10 cellular contexts compared by ENCODE assay signal in genomic region chr2:241865957-241866858, GRCh38. TPM values are rescaled to one million over a fixed set of nuclear protein-coding genes. Genes with fewer than 3 reads are reported as not detected.
A peak's percentile ranks its signal among the peaks of the same experiment; 100 is the strongest.
DNase-seq lines count a peak whose midpoint lies in the region; ATAC-seq and TF ChIP-seq lines count a peak whose summit lies in the region.
"Had no signal": no experiment of that assay in that cellular context is flagged by ENCODE, and none has a peak within 500 bp of the region (broad histone marks: within the 10 kb centered on the region; RNA-seq: fewer than 3 reads in every experiment).

No MANE protein-coding gene starts in this region.

- no peaks in the 10 kb centered on the region for H3K9me3 ChIP-seq in aorta (ENCODE audit: control insufficient read depth, low read length)

- ATAC-seq in activated CD8-positive, alpha-beta T cell treated with anti-CD3 and anti-CD28 coated beads for 36 hours: no peak
- ATAC-seq in HG03520 (IDR thresholded peaks at IDR 0.05; ENCODE audit: unreplicated experiment) (no peak), aorta (ENCODE audit: low FRiP score) (no peak)

- H3K4me3 Mint-ChIP-seq in activated CD8-positive, alpha-beta T cell treated with anti-CD3 and anti-CD28 coated beads for 36 hours: no peak overlapping the region
- H3K4me3 Mint-ChIP-seq in immature natural killer cell: peak overlapping the region; percentile 50 to 83 (median 60)

- H3K27ac Mint-ChIP-seq in activated CD8-positive, alpha-beta T cell treated with anti-CD3 and anti-CD28 coated beads for 36 hours: no peak overlapping the region
- peak overlapping the region; percentile 37 to 96 (median 75) for H3K27ac Mint-ChIP-seq in immature natural killer cell

- CTCF ChIA-PET in activated CD8-positive, alpha-beta T cell treated with anti-CD3 and anti-CD28 coated beads for 36 hours (lab: Charles Lee): interaction anchor here (1.8 to 3.7 kb wide), 2 partner anchors 11 to 127 kb away, joined by 5 to 62 read pairs; no protein-coding TSS in a partner anchor

- DNase-seq in AG20443 (ENCODE audit: low spot score) (peak; percentile 46), ELR (ENCODE audit: low read depth) (peak; percentile 45), immature natural killer cell (peak in 1 of 3 donors; percentile 30), aorta (no peak), OCI-M1 (lab: John Stamatoyannopoulos, UW) (no peak), NCI-H1092 (lab: John Stamatoyannopoulos, UW) (no peak)
- peak; percentile 58 for DNase-seq in activated CD8-positive, alpha-beta T cell treated with anti-CD3 and anti-CD28 coated beads for 36 hours

- peaks cover 0 to 5% of the 10 kb centered on the region in 2 donors for H3K27me3 ChIP-seq in aorta (ENCODE audit: control insufficient read depth in 1 of 2, insufficient read depth in 2 of 2, low read length in 1 of 2)

- H3K27me3 Mint-ChIP-seq in activated CD8-positive, alpha-beta T cell treated with anti-CD3 and anti-CD28 coated beads for 36 hours: peaks cover 21% of the 10 kb centered on the region
- H3K27me3 Mint-ChIP-seq in immature natural killer cell (ENCODE audit: low read depth in 3 of 3): peaks cover 9 to 46% (median 30%) of the 10 kb centered on the region in 3 donors

- H3K27ac ChIP-seq in aorta (ENCODE audit: low read depth in 1 of 2, low read length in 2 of 2): no peak overlapping the region

- no peaks in the 10 kb centered on the region for H3K36me3 ChIP-seq in aorta (ENCODE audit: control insufficient read depth in 1 of 2, insufficient read depth in 2 of 2, low read length in 1 of 2)

- peaks cover 80% of the 10 kb centered on the region for H3K4me1 Mint-ChIP-seq in activated CD8-positive, alpha-beta T cell treated with anti-CD3 and anti-CD28 coated beads for 36 hours (ENCODE audit: low read depth)
- H3K4me1 Mint-ChIP-seq in immature natural killer cell: peaks cover 74 to 78% of the 10 kb centered on the region in 2 donors

- peaks cover 10% of the 10 kb centered on the region for H3K9me3 Mint-ChIP-seq in activated CD8-positive, alpha-beta T cell treated with anti-CD3 and anti-CD28 coated beads for 36 hours
- no peaks in the 10 kb centered on the region for H3K9me3 Mint-ChIP-seq in immature natural killer cell

- H3K36me3 Mint-ChIP-seq in activated CD8-positive, alpha-beta T cell treated with anti-CD3 and anti-CD28 coated beads for 36 hours (ENCODE audit: low read depth): peaks cover 5% of the 10 kb centered on the region
- H3K36me3 Mint-ChIP-seq in immature natural killer cell: peaks cover 0 to 9% (median 4%) of the 10 kb centered on the region in 3 donors

- no peaks in the 10 kb centered on the region for H3K4me1 ChIP-seq in aorta (ENCODE audit: control insufficient read depth in 1 of 2, insufficient read depth in 2 of 2, low read length in 2 of 2)

- POLR2A ChIA-PET in activated CD8-positive, alpha-beta T cell treated with anti-CD3 and anti-CD28 coated beads for 36 hours (lab: Charles Lee): interaction anchor here (0.7 to 3.1 kb wide), 3 partner anchors 15 to 135 kb away, joined by 3 to 8 read pairs (median 3); no protein-coding TSS in a partner anchor

- 3 to 8% methylated on average over 33 to 34 of the region's 34 CpGs for WGBS in aorta, 2 donors

- no peak overlapping the region for H3K4me3 ChIP-seq in aorta (ENCODE audit: low read length in 2 of 2)

- intact Hi-C loops in activated CD8-positive, alpha-beta T cell treated with anti-CD3 and anti-CD28 coated beads for 36 hours (cut with micrococcal nuclease): loop anchor here (10.0 kb wide), 1 partner anchor 131 kb away; the partner anchor contains the start of gene D2HGDH
- intact Hi-C loops in aorta (cut with DNase I): no loop called here

- no peak for TF ChIP-seq CTCF in activated CD8-positive, alpha-beta T cell treated with anti-CD3 and anti-CD28 coated beads for 36 hours (IDR thresholded peaks at IDR 0.05)

RNA-seq across cellular contexts. Expression of gene RTP5, which starts 3.3 kb away (rescaled TPM):
- under 1 TPM; 0.22 to 0.29 TPM for total RNA-seq in activated CD8-positive, alpha-beta T cell treated with anti-CD3 and anti-CD28 coated beads for 36 hours
- not detected for polyA plus RNA-seq in immature natural killer cell
- total RNA-seq in aorta: not detected
- not detected for polyA plus RNA-seq in aorta
- total RNA-seq: NCI-H460, renal cortical epithelial cell had no signal

RNA-seq across cellular contexts. Expression of gene PDCD1, which starts 7.5 kb away (rescaled TPM):
- 10 to 100 TPM; 19.4 to 20.3 TPM for total RNA-seq in activated CD8-positive, alpha-beta T cell treated with anti-CD3 and anti-CD28 coated beads for 36 hours
- 1 to 10 TPM in 1 of 3 donors, not detected in 2; 3.3 TPM for polyA plus RNA-seq in immature natural killer cell
- under 1 TPM; 0.39 to 0.75 TPM for total RNA-seq in aorta
- not detected for polyA plus RNA-seq in aorta
- total RNA-seq: NCI-H460 had no signal

RNA-seq across cellular contexts. Expression of gene NEU4, which starts 57.2 kb away (rescaled TPM):
- under 1 TPM; 0.38 to 0.54 TPM for total RNA-seq in activated CD8-positive, alpha-beta T cell treated with anti-CD3 and anti-CD28 coated beads for 36 hours
- polyA plus RNA-seq in immature natural killer cell: not detected
- total RNA-seq in aorta: under 1 TPM in 1 of 2 donors, not detected in 1; 0.26 TPM
- 1 to 10 TPM in 1 of 2 donors, not detected in 1; 6.4 TPM for polyA plus RNA-seq in aorta

Comparison
In these comparisons a context has a peak if more than half of its experiments do, and no peak if none do; other contexts are left out.
1. DNase-seq: peak in AG20443 (single experiment), ELR (single experiment) and activated CD8-positive, alpha-beta T cell treated with anti-CD3 and anti-CD28 coated beads for 36 hours (single experiment); none in aorta (0 of 2), OCI-M1 (single experiment) and NCI-H1092 (single experiment).
2. RNA of gene PDCD1, which starts 7.5 kb away (total RNA-seq): 19.4 to 20.3 TPM in activated CD8-positive, alpha-beta T cell treated with anti-CD3 and anti-CD28 coated beads for 36 hours; 0.39 to 0.75 TPM in aorta; every median in the first group is over 10 times any median in the second.